In genomic region chr7:17307033-17307432, GRCh38 we compare ENCODE assay signal across 16 cellular contexts. TPM values are rescaled to one million over a fixed set of nuclear protein-coding genes. Genes with fewer than 3 reads are reported as not detected.
A peak's percentile ranks its signal among the peaks of the same experiment; 100 is the strongest.
DNase-seq lines count a peak whose midpoint lies in the region; ATAC-seq, FAIRE-seq and TF ChIP-seq lines count a peak whose summit lies in the region.
"Had no signal": no experiment of that assay in that cellular context is flagged by ENCODE, and none has a peak within 500 bp of the region (broad histone marks: within the 10 kb centered on the region; RNA-seq: fewer than 3 reads in every experiment).

No MANE protein-coding gene starts in this region.

- H3K4me1 Mint-ChIP-seq in activated CD8-positive, alpha-beta memory T cell treated with anti-CD3 and anti-CD28 coated beads, Interleukin-2, amount 10 ng/mL, durations not matched to agents 7 days and 5 days: peaks cover 29% of the 10 kb centered on the region

- H3K36me3 ChIP-seq in mammary epithelial cell (ENCODE audit: insufficient read depth, low read length) (peaks cover 10% of the 10 kb centered on the region), spleen (peaks cover 0 to 24% (median 0%) of the 10 kb centered on the region in 6 donors)

- 7% methylated on average over 1 of the region's 1 CpG for WGBS in mammary epithelial cell (ENCODE audit: low coverage, missing lambda C conversion rate)
- 19 to 53% (median 21%) methylated on average over 1 of the region's 1 CpG for WGBS in spleen, 5 donors

- ATAC-seq in left lobe of liver: peak; percentile 83
- no peak for ATAC-seq in HG02571 (IDR thresholded peaks at IDR 0.05; ENCODE audit: unreplicated experiment)
- ATAC-seq in GM18868 (IDR thresholded peaks at IDR 0.05; ENCODE audit: unreplicated experiment): no peak
- no peak for ATAC-seq in activated CD8-positive, alpha-beta memory T cell treated with anti-CD3 and anti-CD28 coated beads, Interleukin-2, amount 10 ng/mL, durations not matched to agents 7 days and 5 days

- no peaks in the 10 kb centered on the region for H3K27me3 ChIP-seq in mammary epithelial cell (ENCODE audit: insufficient read depth, low read length)
- no peaks in the 10 kb centered on the region for H3K27me3 ChIP-seq in spleen (replicated peaks in 1 of 7)

- TF ChIP-seq CTCF in mammary epithelial cell (conservative IDR thresholded peaks at IDR 0.05 in 1 of 2, IDR thresholded peaks at IDR 0.05 in 1 of 2; ENCODE audit: extremely low read depth in 1 of 2, insufficient read depth in 1 of 2, low read depth in 1 of 2, low read length in 2 of 2) (no peak), spleen (IDR thresholded peaks at IDR 0.05 in 8 of 11, conservative IDR thresholded peaks at IDR 0.05 in 3 of 11) (no peak)

- no peak overlapping the region for H3K27ac ChIP-seq in mammary epithelial cell (ENCODE audit: insufficient read depth, low read depth, low read length)
- peak overlapping the region in 6 of 8 donors; percentile 20 to 65 (median 55) for H3K27ac ChIP-seq in spleen
- H3K27ac ChIP-seq: C4-2B had no signal

- no peak overlapping the region for H3K27ac Mint-ChIP-seq in activated CD8-positive, alpha-beta memory T cell treated with anti-CD3 and anti-CD28 coated beads, Interleukin-2, amount 10 ng/mL, durations not matched to agents 7 days and 5 days

- peak; percentile 73 for FAIRE-seq in GM19239 (lab: Jason Lieb, UNC)
- FAIRE-seq: TTC549 had no signal

- H3K9me3 ChIP-seq in mammary epithelial cell (replicated peaks; ENCODE audit: insufficient read depth, low read length) (no peaks in the 10 kb centered on the region), spleen (no peaks in the 10 kb centered on the region)
- H3K9me3 ChIP-seq: mucosa of descending colon had no signal

- no peaks in the 10 kb centered on the region for H3K27me3 Mint-ChIP-seq in activated CD8-positive, alpha-beta memory T cell treated with anti-CD3 and anti-CD28 coated beads, Interleukin-2, amount 10 ng/mL, durations not matched to agents 7 days and 5 days

- TF ChIP-seq POLR2A in spleen (IDR thresholded peaks at IDR 0.05): no peak

- no peaks in the 10 kb centered on the region for H3K9me3 Mint-ChIP-seq in activated CD8-positive, alpha-beta memory T cell treated with anti-CD3 and anti-CD28 coated beads, Interleukin-2, amount 10 ng/mL, durations not matched to agents 7 days and 5 days (ENCODE audit: low read depth)

- peaks cover 7% of the 10 kb centered on the region for H3K36me3 Mint-ChIP-seq in activated CD8-positive, alpha-beta memory T cell treated with anti-CD3 and anti-CD28 coated beads, Interleukin-2, amount 10 ng/mL, durations not matched to agents 7 days and 5 days

- H3K4me2 ChIP-seq in mammary epithelial cell (ENCODE audit: insufficient read depth, low read depth, low read length): peak overlapping the region; percentile 27

- no TSS peak for BruUV-seq in mammary epithelial cell (replicated peaks; lab: Mats Ljungman, UMichigan)

- no peak overlapping the region for H3K9ac ChIP-seq in mammary epithelial cell (ENCODE audit: insufficient read depth, low read length)

- H4K20me1 ChIP-seq in mammary epithelial cell (ENCODE audit: insufficient read depth, low read length): no peaks in the 10 kb centered on the region

- intact Hi-C loops in mammary epithelial cell (cut with micrococcal nuclease) (loop anchor here (5.0 kb wide), 1 partner anchor 390 kb away; no protein-coding TSS in a partner anchor), spleen (cut with DNase I; ENCODE audit: low total_unique reads) (loop anchor here (10.0 kb wide), 1 partner anchor 218 kb away; no protein-coding TSS in a partner anchor)

- H3K4me1 ChIP-seq in mammary epithelial cell (ENCODE audit: insufficient read depth, low read length) (peaks cover 42% of the 10 kb centered on the region), spleen (peaks cover 19 to 89% (median 65%) of the 10 kb centered on the region in 6 donors)

- H3K4me3 Mint-ChIP-seq in activated CD8-positive, alpha-beta memory T cell treated with anti-CD3 and anti-CD28 coated beads, Interleukin-2, amount 10 ng/mL, durations not matched to agents 7 days and 5 days: no peak overlapping the region

- H2AFZ ChIP-seq in mammary epithelial cell (ENCODE audit: low read depth, low read length): no peak overlapping the region

- H3K4me3 ChIP-seq in mammary epithelial cell (replicated peaks in 1 of 3; ENCODE audit: insufficient read depth in 1 of 3, low read depth in 2 of 3, low read length in 3 of 3) (no peak overlapping the region), spleen (no peak overlapping the region)
- H3K4me3 ChIP-seq: mucosa of descending colon had no signal

- H3K79me2 ChIP-seq in mammary epithelial cell (ENCODE audit: insufficient read depth, low read length): peaks cover 94% of the 10 kb centered on the region

- no peak for DNase-seq in GM19239 (ENCODE audit: insufficient read length, low spot score)
- no peak for DNase-seq in mammary epithelial cell
- DNase-seq in left lobe of liver (ENCODE audit: low spot score): no peak
- DNase-seq in spleen: no peak
- DNase-seq in activated naive CD4-positive, alpha-beta T cell (lab: John Stamatoyannopoulos, UW): no peak
- no peak for DNase-seq in activated CD8-positive, alpha-beta memory T cell treated with anti-CD3 and anti-CD28 coated beads, Interleukin-2, amount 10 ng/mL, durations not matched to agents 7 days and 5 days
- DNase-seq: activated CD8-positive, alpha-beta memory T cell treated with anti-CD3 and anti-CD28 coated beads, Interleukin-2, amount 50 U/mL, for 4 hours; amniotic stem cell; effector memory CD4-positive, alpha-beta T cell; GDM1; mucosa of descending colon; NCI-H226 had no signal

- in situ Hi-C loops in mammary epithelial cell (cut with MboI; ENCODE audit: low sequenced_read_pairs in 2 of 2): loop anchor here (10.0 kb wide), 2 partner anchors 322 to 328 kb away; no protein-coding TSS in a partner anchor

- dilution Hi-C loops in mammary epithelial cell (cut with HindIII; ENCODE audit: low sequenced_read_pairs): no loop called here

- CTCF ChIA-PET in mammary epithelial cell (lab: Charles Lee; ENCODE audit: low non-redundant PET): no interaction called here
- CTCF ChIA-PET in activated CD8-positive, alpha-beta memory T cell treated with anti-CD3 and anti-CD28 coated beads, Interleukin-2, amount 10 ng/mL, durations not matched to agents 7 days and 5 days (lab: Charles Lee): interaction anchor here (1.1 kb wide), 1 partner anchor 324 kb away, joined by 4 read pairs; no protein-coding TSS in a partner anchor

RNA-seq across cellular contexts. Expression of gene AHR, which starts 8.6 kb away (rescaled TPM):
- 100 to 1,000 TPM; 101 to 478 TPM for total RNA-seq in mammary epithelial cell
- polyA plus RNA-seq in mammary epithelial cell: 6.5 TPM
- 144 TPM for polyA minus RNA-seq in mammary epithelial cell
- total RNA-seq in left lobe of liver: 24.7 TPM
- 10 to 100 TPM; 49.2 to 95.9 (median 75.7) TPM for total RNA-seq in spleen
- 10 to 100 TPM in 1 of 3 donors, 1 to 10 TPM in 2; 7.4 to 11.4 (median 8.1) TPM for polyA plus RNA-seq in spleen
- total RNA-seq in activated CD8-positive, alpha-beta memory T cell treated with anti-CD3 and anti-CD28 coated beads, Interleukin-2, amount 10 ng/mL, durations not matched to agents 7 days and 5 days: 10 to 100 TPM; 23.8 to 46.3 TPM
